In genomic region chr17:45874148-45874547, GRCh38 we compare ENCODE assay signal across 26 cellular contexts. TPM values are rescaled to one million over a fixed set of nuclear protein-coding genes. Genes with fewer than 3 reads are reported as not detected.
"Had no signal": no experiment of that assay in that cellular context is flagged by ENCODE, and none has a peak within 500 bp of the region (broad histone marks: within the 10 kb centered on the region; RNA-seq: fewer than 3 reads in every experiment).

No MANE protein-coding gene starts in this region.

- H3K4me1 ChIP-seq: foreskin keratinocyte, heart right ventricle, left lung, lower lobe of right lung, vagina had no signal

- H3K9me3 Mint-ChIP-seq: activated CD4-positive, alpha-beta memory T cell treated with anti-CD3 and anti-CD28 coated beads, Interleukin-2, amount 10 ng/mL, durations not matched to agents 7 days and 5 days; activated CD4-positive, alpha-beta T cell treated with anti-CD3 and anti-CD28 coated beads, Interleukin-2, amount 10 ng/mL, durations not matched to agents 7 days and 5 days; activated T-cell treated with anti-CD3 and anti-CD28 coated beads, Interleukin-2, amount 50 U/mL, for 24 hours; natural killer cell; stimulated activated naive CD8-positive, alpha-beta T cell treated with anti-CD3 and anti-CD28 coated beads, Interleukin-15, Interleukin-2, amounts not matched to agents 100 ng/mL and 50 ng/mL, for 24 hours had no signal

- H3K27ac ChIP-seq: brain microvascular endothelial cell, foreskin keratinocyte, heart right ventricle, left lung, lower lobe of right lung, thoracic aorta, vagina had no signal

- H3K4me3 Mint-ChIP-seq: activated CD4-positive, alpha-beta T cell treated with anti-CD3 and anti-CD28 coated beads, Interleukin-2, amount 10 ng/mL, durations not matched to agents 7 days and 5 days; activated T-cell treated with anti-CD3 and anti-CD28 coated beads, Interleukin-2, amount 50 U/mL, for 24 hours; natural killer cell; stimulated activated naive CD8-positive, alpha-beta T cell treated with anti-CD3 and anti-CD28 coated beads, Interleukin-15, Interleukin-2, amounts not matched to agents 100 ng/mL and 50 ng/mL, for 24 hours had no signal

- FAIRE-seq: astrocyte, endothelial cell of umbilical vein had no signal

- H3K9me3 ChIP-seq: heart right ventricle, left lung, lower lobe of right lung, thoracic aorta, vagina had no signal

- ATAC-seq: left lung, lower lobe of right lung, right cardiac atrium had no signal

- H3K27me3 ChIP-seq: vagina had no signal

- H3K36me3 Mint-ChIP-seq: natural killer cell had no signal

- H3K4me3 ChIP-seq: heart right ventricle, left lung, lower lobe of right lung, thoracic aorta, vagina had no signal

- DNase-seq: activated CD4-positive, CD25-positive, alpha-beta regulatory T cell treated with anti-CD3 and anti-CD28 coated beads, Interleukin-2, amount 50 U/mL, for 72 hours; activated gamma-delta T cell treated with Interleukin-2 at 50 U/mL for 16 hours; activated naive CD4-positive, alpha-beta T cell treated with anti-CD3 and anti-CD28 coated beads, Interleukin-2, amount 50 U/mL, for 16 hours; amniotic stem cell; cortex of kidney; heart right ventricle; left lung; lower lobe of right lung; natural killer cell; right cardiac atrium; trophoblast cell had no signal

- H3K36me3 ChIP-seq: brain microvascular endothelial cell, heart right ventricle, left lung, lower lobe of right lung, thoracic aorta, vagina had no signal

- H3K27ac Mint-ChIP-seq: natural killer cell; stimulated activated naive CD8-positive, alpha-beta T cell treated with anti-CD3 and anti-CD28 coated beads, Interleukin-15, Interleukin-2, amounts not matched to agents 100 ng/mL and 50 ng/mL, for 24 hours had no signal

RNA-seq across cellular contexts. Expression of gene SPPL2C, which starts 29.5 kb away (rescaled TPM):
- total RNA-seq: activated CD4-positive, alpha-beta memory T cell treated with anti-CD3 and anti-CD28 coated beads, Interleukin-2, amount 10 ng/mL, durations not matched to agents 7 days and 5 days; activated CD4-positive, alpha-beta T cell treated with anti-CD3 and anti-CD28 coated beads, Interleukin-2, amount 10 ng/mL, durations not matched to agents 7 days and 5 days; astrocyte; cardiac septum; chondrocyte; endothelial cell of umbilical vein; foreskin keratinocyte; heart right ventricle; left lung; lower lobe of right lung; natural killer cell; omental fat pad; right cardiac atrium; subcutaneous adipose tissue; thoracic aorta; vagina had no signal
- polyA plus RNA-seq: endothelial cell of umbilical vein, esophagus, foreskin keratinocyte, heart right ventricle, right cardiac atrium had no signal
